Comparison of ENCODE assay signal across 3 cellular contexts in genomic region chr19:37778613-37779138, GRCh38.
TF ChIP-seq lines count a peak whose summit lies in the region.

No MANE protein-coding gene starts in this region.

TF ChIP-seq in IMR-90, 13 proteins besides CTCF, POLR2A, EP300 and RAD21:
- TF ChIP-seq RCOR1 (IDR thresholded peaks at IDR 0.05; ENCODE audit: insufficient replicate concordance, low read length) (no peak), FOS (IDR thresholded peaks at IDR 0.05; ENCODE audit: low read depth, low read length) (no peak), CEBPB (IDR thresholded peaks at IDR 0.05; ENCODE audit: low read depth, low read length) (0 out of 2 replicates have a peak, but pooled peaks have one; percentile 23)
TF ChIP-seq in IMR-90: peak in this region for 1.

TF ChIP-seq in K562, 482 proteins besides CTCF, POLR2A, EP300 and RAD21:
- TF ChIP-seq KAT7 (CRISPR knock-in tag; IDR thresholded peaks at IDR 0.05; ENCODE audit: borderline replicate concordance) (no peak), NCOA1 (IDR thresholded peaks at IDR 0.05; ENCODE audit: low read depth) (no peak), SMAD1 (IDR thresholded peaks at IDR 0.05; ENCODE audit: low read depth, low read length, partially characterized antibody) (no peak), FOXO4 (CRISPR knock-in tag; IDR thresholded peaks at IDR 0.05) (no peak), USF1 (CRISPR knock-in tag; IDR thresholded peaks at IDR 0.05) (no peak), PHF21A (IDR thresholded peaks at IDR 0.05; ENCODE audit: borderline replicate concordance, low read depth) (no peak), MAX (CRISPR knock-in tag; IDR thresholded peaks at IDR 0.05) (no peak), ZBTB5 (IDR thresholded peaks at IDR 0.05) (no peak), NR1H2 (CRISPR knock-in tag; IDR thresholded peaks at IDR 0.05) (no peak), ESRRA (IDR thresholded peaks at IDR 0.05; ENCODE audit: borderline replicate concordance, low read depth) (no peak), ZBTB34 (CRISPR knock-in tag; IDR thresholded peaks at IDR 0.05) (no peak), SFPQ (IDR thresholded peaks at IDR 0.05; ENCODE audit: low read depth, low read length) (no peak), SPI1 (IDR thresholded peaks at IDR 0.05; ENCODE audit: borderline replicate concordance, low read depth, low read length) (no peak)

TF ChIP-seq in HepG2, 621 proteins besides CTCF, POLR2A, EP300 and RAD21 (continues in another document):
- TF ChIP-seq ZBTB2 (CRISPR knock-in tag; IDR thresholded peaks at IDR 0.05; ENCODE audit: low read depth): no peak
- TF ChIP-seq ZSCAN30 (CRISPR knock-in tag; IDR thresholded peaks at IDR 0.05): no peak
- 0 out of 2 replicates have a peak, but pooled peaks have one; percentile 41 for TF ChIP-seq ZNF691 (CRISPR knock-in tag; IDR thresholded peaks at IDR 0.05; ENCODE audit: borderline replicate concordance, low read depth)
- no peak for TF ChIP-seq ZNF468 (CRISPR knock-in tag; IDR thresholded peaks at IDR 0.05)
- TF ChIP-seq ZNF670 (CRISPR knock-in tag; IDR thresholded peaks at IDR 0.05; ENCODE audit: borderline replicate concordance): no peak
- no peak for TF ChIP-seq NFKB2 (CRISPR knock-in tag; IDR thresholded peaks at IDR 0.05; ENCODE audit: borderline replicate concordance)
- no peak for TF ChIP-seq REL (CRISPR knock-in tag; conservative IDR thresholded peaks at IDR 0.05)
- TF ChIP-seq FOXA3 (CRISPR knock-in tag; IDR thresholded peaks at IDR 0.05): no peak
- TF ChIP-seq ZNF619 (CRISPR knock-in tag; IDR thresholded peaks at IDR 0.05): no peak
- no peak for TF ChIP-seq SP2 (CRISPR knock-in tag; IDR thresholded peaks at IDR 0.05)
- no peak for TF ChIP-seq ZNF775 (CRISPR knock-in tag; IDR thresholded peaks at IDR 0.05; ENCODE audit: borderline replicate concordance)
- no peak for TF ChIP-seq ZBTB7A (CRISPR knock-in tag; IDR thresholded peaks at IDR 0.05)
- TF ChIP-seq SCMH1 (CRISPR knock-in tag; IDR thresholded peaks at IDR 0.05; ENCODE audit: borderline replicate concordance): no peak
- no peak for TF ChIP-seq ZNF513 (CRISPR knock-in tag; conservative IDR thresholded peaks at IDR 0.05)
- TF ChIP-seq ZFP82 (CRISPR knock-in tag; IDR thresholded peaks at IDR 0.05; ENCODE audit: borderline replicate concordance): no peak
- TF ChIP-seq ZBTB7B (CRISPR knock-in tag; IDR thresholded peaks at IDR 0.05): 0 out of 2 replicates have a peak, but pooled peaks have one; percentile 2
- no peak for TF ChIP-seq DDIT3 (CRISPR knock-in tag; IDR thresholded peaks at IDR 0.05)
- no peak for TF ChIP-seq KDM6A (CRISPR knock-in tag; IDR thresholded peaks at IDR 0.05; ENCODE audit: low read depth)
- TF ChIP-seq HES4 (CRISPR knock-in tag; IDR thresholded peaks at IDR 0.05; ENCODE audit: borderline replicate concordance): no peak
- TF ChIP-seq ZFP36L1 (CRISPR knock-in tag; IDR thresholded peaks at IDR 0.05): no peak
- TF ChIP-seq ZNF800 (CRISPR knock-in tag; IDR thresholded peaks at IDR 0.05): no peak
- TF ChIP-seq ZNF256 (CRISPR knock-in tag; conservative IDR thresholded peaks at IDR 0.05): no peak
- no peak for TF ChIP-seq ZNF572 (CRISPR knock-in tag; IDR thresholded peaks at IDR 0.05)
- TF ChIP-seq ZNF451 (CRISPR knock-in tag; IDR thresholded peaks at IDR 0.05): no peak
- TF ChIP-seq ZBTB38 (CRISPR knock-in tag; IDR thresholded peaks at IDR 0.05): no peak
- TF ChIP-seq ATF1 (CRISPR knock-in tag; IDR thresholded peaks at IDR 0.05): no peak
- TF ChIP-seq ZNF274 (CRISPR knock-in tag; IDR thresholded peaks at IDR 0.05): no peak
- TF ChIP-seq CEBPG (CRISPR knock-in tag; IDR thresholded peaks at IDR 0.05): peak; percentile 29; the same call in 1 of the 2 replicates
- TF ChIP-seq ZMAT3 (CRISPR knock-in tag; conservative IDR thresholded peaks at IDR 0.05): no peak
- no peak for TF ChIP-seq ZSCAN20 (CRISPR knock-in tag; IDR thresholded peaks at IDR 0.05; ENCODE audit: borderline replicate concordance)
- TF ChIP-seq ZNF574 (CRISPR knock-in tag; IDR thresholded peaks at IDR 0.05): no peak
- TF ChIP-seq TSC22D2 (CRISPR knock-in tag; IDR thresholded peaks at IDR 0.05; ENCODE audit: borderline replicate concordance): no peak
- TF ChIP-seq CENPX (CRISPR knock-in tag; IDR thresholded peaks at IDR 0.05): no peak
- no peak for TF ChIP-seq ZXDC (CRISPR knock-in tag; IDR thresholded peaks at IDR 0.05)
- no peak for TF ChIP-seq ZNF354B (CRISPR knock-in tag; IDR thresholded peaks at IDR 0.05)
- no peak for TF ChIP-seq ZNF7 (CRISPR knock-in tag; IDR thresholded peaks at IDR 0.05)
- no peak for TF ChIP-seq ISL2 (CRISPR knock-in tag; IDR thresholded peaks at IDR 0.05)
- TF ChIP-seq EED (CRISPR knock-in tag; IDR thresholded peaks at IDR 0.05): 0 out of 2 replicates have a peak, but pooled peaks have one; percentile 23
- TF ChIP-seq SNAPC4 (CRISPR knock-in tag; IDR thresholded peaks at IDR 0.05): 0 out of 2 replicates have a peak, but pooled peaks have one; percentile 10
- TF ChIP-seq MAFF (IDR thresholded peaks at IDR 0.05; ENCODE audit: low read depth, low read length): no peak
- TF ChIP-seq ZNF33B (CRISPR knock-in tag; IDR thresholded peaks at IDR 0.05): no peak
